22 cellular contexts compared by ENCODE assay signal in genomic region chr2:79552653-79553052, GRCh38. TPM values are rescaled to one million over a fixed set of nuclear protein-coding genes. Genes with fewer than 3 reads are reported as not detected.
A peak's percentile ranks its signal among the peaks of the same experiment; 100 is the strongest.
DNase-seq lines count a peak whose midpoint lies in the region; FAIRE-seq and TF ChIP-seq lines count a peak whose summit lies in the region.
"Had no signal": no experiment of that assay in that cellular context is flagged by ENCODE, and none has a peak within 500 bp of the region (broad histone marks: within the 10 kb centered on the region; RNA-seq: fewer than 3 reads in every experiment).

No MANE protein-coding gene starts in this region.

- H3K36me3 Mint-ChIP-seq in osteocyte (ENCODE audit: unreplicated experiment) = no peaks in the 10 kb centered on the region
- H3K36me3 Mint-ChIP-seq: CD14-positive monocyte; CD8-positive, alpha-beta memory T cell had no signal

- FAIRE-seq in H1 (lab: Jason Lieb, UNC) = no peak
- FAIRE-seq: D721Med, GM12878, GM19239 had no signal

- H2BK15ac ChIP-seq in H1 (ENCODE audit: low read length) (no peak overlapping the region), mesendoderm (replicated peaks; ENCODE audit: low read depth) (no peak overlapping the region)

- H3K9me3 Mint-ChIP-seq in osteocyte (ENCODE audit: unreplicated experiment) = peaks cover 62% of the 10 kb centered on the region

- intact Hi-C loops in uterus (cut with DNase I; ENCODE audit: low total_unique reads) = no loop called here

- H3K27ac Mint-ChIP-seq in osteocyte (ENCODE audit: unreplicated experiment) = no peak overlapping the region
- H3K27ac Mint-ChIP-seq: CD14-positive monocyte; CD4-positive, alpha-beta T cell; CD8-positive, alpha-beta memory T cell had no signal

- CTCF ChIA-PET in HEK293 (lab: Yijun Ruan, JAX) = no interaction called here
- CTCF ChIA-PET in H1 (lab: Charles Lee; ENCODE audit: partially characterized antibody) = interaction anchor here (0.6 kb wide), 1 partner anchor 11 kb away, joined by 4 read pairs; no protein-coding TSS in a partner anchor

- H3K4me1 ChIP-seq in HEK293 (ENCODE audit: control insufficient read depth, insufficient read depth, low read length) (no peaks in the 10 kb centered on the region), H1 (replicated peaks in 1 of 4; ENCODE audit: control insufficient read depth in 3 of 4, insufficient read depth in 4 of 4, low read length in 3 of 4) (peaks cover 0 to 4% (median 0%) of the 10 kb centered on the region in 4 experiments; a peak in 1 of 7 replicates), mesendoderm (ENCODE audit: control insufficient read depth, low read depth, low read length) (no peaks in the 10 kb centered on the region), uterus (no peaks in the 10 kb centered on the region)
- H3K4me1 ChIP-seq: BE2C; BLaER1 treated with 17β-estradiol and CSF1 and Interleukin-3, amounts not matched to agents 10 nM and 100 nM had no signal

- no peak overlapping the region for H3K27ac ChIP-seq in HEK293 (ENCODE audit: extremely low read depth, low read depth, low read length)
- H3K27ac ChIP-seq in H1 (ENCODE audit: low read depth, low read length) = no peak overlapping the region
- no peak overlapping the region for H3K27ac ChIP-seq in mesendoderm (ENCODE audit: low read depth, low read length)
- no peak overlapping the region for H3K27ac ChIP-seq in uterus
- H3K27ac ChIP-seq: BLaER1 treated with 17β-estradiol and CSF1 and Interleukin-3, amounts not matched to agents 10 nM and 100 nM had no signal

- no peak overlapping the region for H3K4ac ChIP-seq in H1 (replicated peaks; ENCODE audit: insufficient read length, low read depth, low read length)
- no peak overlapping the region for H3K4ac ChIP-seq in mesendoderm (ENCODE audit: low read depth, low read length)

- no peaks in the 10 kb centered on the region for H3K27me3 Mint-ChIP-seq in osteocyte (ENCODE audit: unreplicated experiment)
- H3K27me3 Mint-ChIP-seq: CD4-positive, alpha-beta T cell; CD8-positive, alpha-beta memory T cell had no signal

- H3K79me1 ChIP-seq in H1 (ENCODE audit: low read depth, low read length) (no peaks in the 10 kb centered on the region), mesendoderm (ENCODE audit: low read length) (no peaks in the 10 kb centered on the region)

- no peaks in the 10 kb centered on the region for H4K20me1 ChIP-seq in H1 (replicated peaks in 1 of 2; ENCODE audit: control insufficient read depth in 1 of 2, insufficient read depth in 2 of 2, low read length in 2 of 2)
- H4K20me1 ChIP-seq: BLaER1 treated with 17β-estradiol and CSF1 and Interleukin-3, amounts not matched to agents 10 nM and 100 nM had no signal

- no peak for TF ChIP-seq RAD21 in H1 (IDR thresholded peaks at IDR 0.05 in 1 of 2, conservative IDR thresholded peaks at IDR 0.05 in 1 of 2; ENCODE audit: low read depth in 2 of 2, low read length in 2 of 2)

- H2BK20ac ChIP-seq in H1 (ENCODE audit: low read length) = no peak overlapping the region

- no peak overlapping the region for H3K14ac ChIP-seq in H1 (ENCODE audit: insufficient read length)

- no peak overlapping the region for H2BK120ac ChIP-seq in H1 (replicated peaks; ENCODE audit: low read depth, low read length)
- no peak overlapping the region for H2BK120ac ChIP-seq in mesendoderm (ENCODE audit: low read depth, low read length)

- H3K18ac ChIP-seq in H1 (ENCODE audit: extremely low read depth, low read length) (no peak overlapping the region), mesendoderm (ENCODE audit: low read length) (no peak overlapping the region)

- H3K9me3 ChIP-seq in HEK293 (ENCODE audit: control insufficient read depth, insufficient read depth, low read depth, low read length) = no peaks in the 10 kb centered on the region
- peaks cover 53 to 59% of the 10 kb centered on the region in 2 experiments for H3K9me3 ChIP-seq in H1 (ENCODE audit: insufficient read depth in 2 of 2, low read depth in 1 of 2, low read length in 1 of 2)
- H3K9me3 ChIP-seq in uterus = no peaks in the 10 kb centered on the region
- H3K9me3 ChIP-seq: BE2C had no signal

- H3K36me3 ChIP-seq in HEK293 (ENCODE audit: control insufficient read depth in 2 of 2, insufficient read depth in 1 of 2, low read length in 2 of 2) = no peaks in the 10 kb centered on the region
- peaks cover 0 to 24% (median 8%) of the 10 kb centered on the region in 4 experiments; a peak in 4 of 8 replicates for H3K36me3 ChIP-seq in H1 (ENCODE audit: control insufficient read depth in 2 of 4, insufficient read depth in 4 of 4, low read length in 3 of 4)
- H3K36me3 ChIP-seq in mesendoderm (ENCODE audit: control insufficient read depth, insufficient read depth, low read length) = no peaks in the 10 kb centered on the region
- H3K36me3 ChIP-seq in uterus = no peaks in the 10 kb centered on the region
- H3K36me3 ChIP-seq: BE2C; BLaER1 treated with 17β-estradiol and CSF1 and Interleukin-3, amounts not matched to agents 10 nM and 100 nM had no signal

- no peak overlapping the region for H4K91ac ChIP-seq in H1 (replicated peaks; ENCODE audit: insufficient read length, low read length)

- H3K4me2 ChIP-seq in H1 (ENCODE audit: insufficient read depth in 1 of 2, low read depth in 2 of 2, low read length in 2 of 2) (no peak overlapping the region), mesendoderm (ENCODE audit: low read length) (no peak overlapping the region)
- H3K4me2 ChIP-seq: BLaER1 treated with 17β-estradiol and CSF1 and Interleukin-3, amounts not matched to agents 10 nM and 100 nM had no signal

- no peaks in the 10 kb centered on the region for H3K4me1 Mint-ChIP-seq in osteocyte (ENCODE audit: unreplicated experiment)
- H3K4me1 Mint-ChIP-seq: CD14-positive monocyte; CD8-positive, alpha-beta memory T cell had no signal

- H3K79me2 ChIP-seq in H1 (ENCODE audit: control insufficient read depth in 1 of 2, insufficient read depth in 2 of 2, low read length in 2 of 2) (no peaks in the 10 kb centered on the region), mesendoderm (ENCODE audit: control insufficient read depth, insufficient read depth, low read length) (no peaks in the 10 kb centered on the region)

- H2AK5ac ChIP-seq in H1 (ENCODE audit: low read depth, low read length) (no peak overlapping the region), mesendoderm (ENCODE audit: low read length) (no peak overlapping the region)

- no peak overlapping the region for H2BK5ac ChIP-seq in H1 (ENCODE audit: low read depth, low read length)
- H2BK5ac ChIP-seq in mesendoderm (ENCODE audit: low read length) = no peak overlapping the region

- H3K23me2 ChIP-seq in H1 (ENCODE audit: low read depth, low read length) = no peaks in the 10 kb centered on the region

- H3K23ac ChIP-seq in H1 (ENCODE audit: insufficient read length) (no peak overlapping the region), mesendoderm (ENCODE audit: low read length) (no peak overlapping the region)

- POLR2A ChIA-PET in HEK293 (lab: Yijun Ruan, JAX) = no interaction called here
- POLR2A ChIA-PET in H1 (lab: Charles Lee; ENCODE audit: partially characterized antibody) = no interaction called here

- no peak overlapping the region for H3K4me3 Mint-ChIP-seq in osteocyte (ENCODE audit: unreplicated experiment)
- H3K4me3 Mint-ChIP-seq: CD14-positive monocyte; CD4-positive, alpha-beta T cell; CD8-positive, alpha-beta memory T cell had no signal

- H3K9ac ChIP-seq in H1 (replicated peaks in 1 of 4; ENCODE audit: extremely low read depth in 1 of 4, low read depth in 3 of 4, low read length in 3 of 4) (no peak overlapping the region), mesendoderm (ENCODE audit: low read length) (no peak overlapping the region)
- H3K9ac ChIP-seq: BLaER1 treated with 17β-estradiol and CSF1 and Interleukin-3, amounts not matched to agents 10 nM and 100 nM had no signal

- H3K27me3 ChIP-seq in H1 (replicated peaks in 1 of 4; ENCODE audit: control insufficient read depth in 3 of 4, extremely low read depth in 1 of 4, insufficient read depth in 3 of 4, low read length in 3 of 4) (no peaks in the 10 kb centered on the region), mesendoderm (ENCODE audit: insufficient read depth, low read length, poor library complexity) (no peaks in the 10 kb centered on the region), uterus (no peaks in the 10 kb centered on the region)
- H3K27me3 ChIP-seq: BE2C; BLaER1 treated with 17β-estradiol and CSF1 and Interleukin-3, amounts not matched to agents 10 nM and 100 nM had no signal

- TF ChIP-seq POLR2A in H1 (IDR thresholded peaks at IDR 0.05; ENCODE audit: control extremely low read depth in 1 of 2, low read depth in 2 of 2, low read length in 2 of 2) (no peak), uterus (IDR thresholded peaks at IDR 0.05) (no peak)

- H3K4me3 ChIP-seq in HEK293 (ENCODE audit: low read depth, low read length) (no peak overlapping the region), H1 (ENCODE audit: extremely low read depth in 1 of 4, insufficient read depth in 2 of 4, low read depth in 3 of 4, low read length in 4 of 4) (no peak overlapping the region), mesendoderm (ENCODE audit: low read length) (no peak overlapping the region), uterus (no peak overlapping the region)
- H3K4me3 ChIP-seq: GM12878 had no signal

- DNase-seq in H1 (ENCODE audit: low read depth in 1 of 2, low spot score in 2 of 2) (no peak), mesendoderm (peak; percentile 8), osteocyte (ENCODE audit: extremely low spot score, unreplicated experiment) (no peak), uterus (no peak)
- no peak for DNase-seq in NK-92 treated with Interleukin-12 subunit alpha and Interleukin-12 subunit beta, amount 100 ng/mL, for 24 hours (lab: John Stamatoyannopoulos, UW)
- DNase-seq: BE2C; CD4-positive, alpha-beta T cell; CD8-positive, alpha-beta memory T cell; DMS 273 treated with DMSO at 0.1 percent for 48 hours; DMS79; EL; GDM1; GOT3; H7; HCEC 1CT had no signal

- H2AFZ ChIP-seq in H1 (ENCODE audit: low read length) = no peak overlapping the region

- H2BK12ac ChIP-seq in H1 (ENCODE audit: low read depth, low read length) = no peak overlapping the region

- 100% methylated on average over 1 of the region's 1 CpG; no CpG with 5 or more reads in 1 of the 2 experiments for WGBS in H1 (ENCODE audit: extremely low coverage in 1 of 2, insufficient coverage in 1 of 2, insufficient read length in 1 of 2, insufficient replicate concordance in 2 of 2, low coverage in 1 of 2, low lambda C conversion rate in 2 of 2, missing lambda C conversion rate in 1 of 2), 2 experiments
- WGBS in mesendoderm (ENCODE audit: extremely low coverage, insufficient coverage, low lambda C conversion rate) = no CpG with 5 or more reads among the region's 1 CpG

- TF ChIP-seq EP300 in H1 (IDR thresholded peaks at IDR 0.05; ENCODE audit: borderline replicate concordance in 1 of 2, low read depth in 2 of 2, low read length in 2 of 2) = no peak

- TF ChIP-seq CTCF in HEK293 (tag by site-specific recombination; IDR thresholded peaks at IDR 0.05) = no peak
- TF ChIP-seq CTCF in H1 (IDR thresholded peaks at IDR 0.05; ENCODE audit: control extremely low read depth in 1 of 3, insufficient read depth in 1 of 3, low read depth in 1 of 3, low read length in 3 of 3) = no peak
- TF ChIP-seq CTCF in osteocyte (IDR thresholded peaks at IDR 0.05) = no peak
- TF ChIP-seq CTCF in uterus (IDR thresholded peaks at IDR 0.05) = no peak

- H4K5ac ChIP-seq in H1 (ENCODE audit: insufficient read length, low read depth, low read length) (no peak overlapping the region), mesendoderm (ENCODE audit: low read length) (no peak overlapping the region)

- H3K56ac ChIP-seq in H1 (replicated peaks; ENCODE audit: insufficient read length, low read depth, low read length) (no peak overlapping the region), mesendoderm (ENCODE audit: low read length) (no peak overlapping the region)

- H4K8ac ChIP-seq in H1 (ENCODE audit: extremely low read depth, insufficient read depth, low read length) (no peak overlapping the region), mesendoderm (ENCODE audit: low read depth, low read length) (no peak overlapping the region)

RNA-seq across cellular contexts. Expression of gene CTNNA2, which starts 39.8 kb away (rescaled TPM):
- total RNA-seq in H1 (2021; fragmentation: NEBNext Ultra II Directional; extraction: Animal tissue kit (Norgen Biotek cat#: 25700)) = 9.0 and 10.8 TPM in 2 replicates
- polyA plus RNA-seq in H1 (2011; rRNA removed) = 3.6 and 3.9 TPM in 2 replicates
- polyA plus RNA-seq in H1 (2011; cell fraction: cytosol; rRNA removed) = 7.5 TPM
- polyA plus RNA-seq in H1 (2011; cell fraction: nucleus; rRNA removed) = 4.5 TPM
- 6.5 to 8.1 TPM (median 7.6 TPM) in 4 replicates for polyA plus RNA-seq in H1 (2012, experiment 1 of 2)
- polyA plus RNA-seq in H1 (2012, experiment 2 of 2) = 0.60 TPM
- polyA plus RNA-seq in H1 (2013, experiment 1 of 2) = 4.0 TPM
- polyA plus RNA-seq in H1 (2013, experiment 2 of 2) = 4.2 TPM
- 11.4 and 14.7 TPM in 2 replicates for polyA minus RNA-seq in H1 (2011; rRNA and poly(A)+ RNA removed)
- 5.9 TPM for polyA minus RNA-seq in H1 (2011; cell fraction: cytosol; rRNA and poly(A)+ RNA removed)
- 24.0 TPM for polyA minus RNA-seq in H1 (2011; cell fraction: nucleus; rRNA and poly(A)+ RNA removed)
- 1.5 TPM for polyA plus RNA-seq in mesendoderm (2013, experiment 1 of 2)
- polyA plus RNA-seq in mesendoderm (2013, experiment 2 of 2) = 1.6 TPM
- total RNA-seq in osteocyte (not detected in 2 replicates), uterus (10 to 100 TPM in 1 of 4 donors, 1 to 10 TPM in 1, under 1 TPM in 1, not detected in 1; 0.88 to 14.9 (median 2.3) TPM)
- total RNA-seq: CD4-positive, alpha-beta T cell; CD8-positive, alpha-beta memory T cell had no signal
- polyA plus RNA-seq: AG04450; CD14-positive monocyte; CD8-positive, alpha-beta memory T cell had no signal
